14 cellular contexts compared by ENCODE assay signal in the genomic region with DNA sequence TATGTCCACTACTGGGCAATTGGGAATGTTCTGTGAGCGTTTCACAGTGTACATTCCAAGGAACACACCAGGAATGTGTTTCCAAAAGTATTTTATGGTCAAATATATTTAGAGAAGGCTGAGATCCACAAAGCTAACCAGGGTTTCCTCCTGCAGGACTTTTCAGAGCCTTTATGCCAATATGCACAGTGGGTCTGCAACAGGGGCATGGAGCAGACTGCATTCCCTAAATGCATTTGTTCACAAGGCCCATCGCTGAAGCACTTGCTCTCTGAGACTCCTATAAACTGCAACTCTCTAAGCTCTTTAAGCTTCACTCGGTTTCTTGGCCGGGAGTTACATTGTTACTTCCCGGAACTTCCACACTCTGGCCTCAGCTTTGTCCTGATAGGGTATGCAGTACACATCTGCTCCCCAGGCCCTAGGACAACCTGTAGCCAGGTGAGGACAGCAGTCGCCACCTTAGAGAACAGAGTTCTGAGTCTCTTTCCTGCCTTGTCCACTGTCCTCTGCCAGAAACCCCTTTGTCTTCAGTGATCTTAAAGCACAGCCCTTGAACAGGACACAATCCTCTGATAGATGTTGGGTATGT. TPM values are rescaled to one million over a fixed set of nuclear protein-coding genes. Genes with fewer than 3 reads are reported as not detected.
DNase-seq lines count a peak whose midpoint lies in the region; ATAC-seq and TF ChIP-seq lines count a peak whose summit lies in the region.
"Had no signal": no experiment of that assay in that cellular context is flagged by ENCODE, and none has a peak within 500 bp of the region (broad histone marks: within the 10 kb centered on the region; RNA-seq: fewer than 3 reads in every experiment).

No MANE protein-coding gene starts in this region.

- H3K4me3 ChIP-seq in GM23338 (no peak overlapping the region), HEK293 (ENCODE audit: low read depth, low read length) (no peak overlapping the region), endodermal cell (ENCODE audit: low read length) (no peak overlapping the region), testis (no peak overlapping the region), lower leg skin (ENCODE audit: low read depth, poor library complexity, severe bottlenecking) (no peak overlapping the region)

- peaks cover 11% of the 10 kb centered on the region for H3K27me3 Mint-ChIP-seq in GM23338 (ENCODE audit: insufficient read depth, low read depth, poor library complexity)
- H3K27me3 Mint-ChIP-seq in endodermal cell (ENCODE audit: insufficient read depth) = no peaks in the 10 kb centered on the region

- H4K20me1 ChIP-seq in GM23338 (replicated peaks; ENCODE audit: insufficient read depth) = no peaks in the 10 kb centered on the region

- H3K27ac ChIP-seq in GM23338 (ENCODE audit: low read depth) (0 out of 2 replicates have a peak overlapping the region, but pooled peaks have one; percentile 69), HEK293 (ENCODE audit: extremely low read depth, low read depth, low read length) (no peak overlapping the region), endodermal cell (ENCODE audit: low read depth, low read length) (no peak overlapping the region), testis (no peak overlapping the region)

- TF ChIP-seq CTCF in GM23338 (conservative IDR thresholded peaks at IDR 0.05; ENCODE audit: low read depth in 2 of 2) = no peak
- no peak for TF ChIP-seq CTCF in HEK293 (tag by site-specific recombination; IDR thresholded peaks at IDR 0.05)
- no peak for TF ChIP-seq CTCF in endodermal cell (conservative IDR thresholded peaks at IDR 0.05)
- TF ChIP-seq CTCF in testis (IDR thresholded peaks at IDR 0.05) = no peak
- no peak for TF ChIP-seq CTCF in lower leg skin (IDR thresholded peaks at IDR 0.05)

- intact Hi-C loops in testis (cut with DNase I; ENCODE audit: low total_unique reads) (no loop called here), lower leg skin (cut with DNase I; ENCODE audit: low total_unique reads) (no loop called here)

- DNase-seq in GM23338 (ENCODE audit: low spot score) (no peak), endodermal cell (no peak), testis (peak; percentile 20), glomerular visceral epithelial cell (ENCODE audit: extremely low spot score) (no peak), lower leg skin (ENCODE audit: low spot score in 2 of 2) (no peak)
- DNase-seq: ACHN; BE2C; C1 segment of cervical spinal cord; Caco-2; CD4-positive, alpha-beta T cell; DMS79 treated with DMSO at 0.1 percent for 48 hours; GF-D8; GOT3 had no signal

- no peak for ATAC-seq in GM23338

- no peaks in the 10 kb centered on the region for H3K9me2 ChIP-seq in GM23338 (ENCODE audit: insufficient read depth)

- POLR2A ChIA-PET in HEK293 (lab: Yijun Ruan, JAX) = no interaction called here

- H3K9me3 ChIP-seq in HEK293 (ENCODE audit: control insufficient read depth, insufficient read depth, low read depth, low read length) (no peaks in the 10 kb centered on the region), endodermal cell (ENCODE audit: control insufficient read depth, low read length) (no peaks in the 10 kb centered on the region), testis (no peaks in the 10 kb centered on the region)
- H3K9me3 ChIP-seq: BE2C, Caco-2 had no signal

- H3K27me3 ChIP-seq in GM23338 (ENCODE audit: insufficient read depth) (no peaks in the 10 kb centered on the region), endodermal cell (ENCODE audit: control insufficient read depth, insufficient read depth, low read length, poor library complexity, severe bottlenecking) (no peaks in the 10 kb centered on the region), testis (no peaks in the 10 kb centered on the region)
- H3K27me3 ChIP-seq: BE2C had no signal

- H3K27ac Mint-ChIP-seq in GM23338 = no peak overlapping the region
- peak overlapping the region; percentile 36 for H3K27ac Mint-ChIP-seq in endodermal cell
- H3K27ac Mint-ChIP-seq: CD4-positive, alpha-beta T cell had no signal

- H2AFZ ChIP-seq in GM23338 = no peak overlapping the region

- no peak for TF ChIP-seq POLR2A in testis (IDR thresholded peaks at IDR 0.05)
- TF ChIP-seq POLR2A in lower leg skin (IDR thresholded peaks at IDR 0.05) = no peak

- CTCF ChIA-PET in HEK293 (lab: Yijun Ruan, JAX) = no interaction called here

- H3K36me3 ChIP-seq in GM23338 (ENCODE audit: insufficient read depth) (0 out of 2 replicates have a peak, but pooled peaks cover under 1% of the 10 kb centered on the region), HEK293 (ENCODE audit: control insufficient read depth in 2 of 2, insufficient read depth in 1 of 2, low read length in 2 of 2) (no peaks in the 10 kb centered on the region), endodermal cell (ENCODE audit: control insufficient read depth, insufficient read depth, low read length) (peaks cover 47% of the 10 kb centered on the region), testis (ENCODE audit: low read depth, missing control alignments) (no peaks in the 10 kb centered on the region)
- H3K36me3 ChIP-seq: BE2C had no signal

- H3F3A ChIP-seq in GM23338 (replicated peaks; ENCODE audit: low read depth) = peaks cover 14% of the 10 kb centered on the region; the same call in 1 of the 2 replicates

- WGBS in endodermal cell (ENCODE audit: insufficient coverage in 1 of 2, insufficient read length in 1 of 2), 2 experiments = 93% methylated on average over 5 to 6 of the region's 6 CpGs
- WGBS in testis, 2 donors = 68 to 86% methylated on average over 3 to 6 of the region's 6 CpGs
- 84 to 89% methylated on average over 6 of the region's 6 CpGs for WGBS in lower leg skin, 2 donors

- no peaks in the 10 kb centered on the region for H3K79me2 ChIP-seq in GM23338 (replicated peaks; ENCODE audit: insufficient read depth)

- H3K4me1 ChIP-seq in GM23338 (ENCODE audit: insufficient read depth) = peaks cover 3% of the 10 kb centered on the region; the same call in 1 of the 2 replicates
- H3K4me1 ChIP-seq in HEK293 (ENCODE audit: control insufficient read depth, insufficient read depth, low read length) = no peaks in the 10 kb centered on the region
- no peaks in the 10 kb centered on the region for H3K4me1 ChIP-seq in endodermal cell (ENCODE audit: control insufficient read depth, insufficient read depth, low read length)
- no peaks in the 10 kb centered on the region for H3K4me1 ChIP-seq in testis
- H3K4me1 ChIP-seq: BE2C had no signal

- H3K9ac ChIP-seq in endodermal cell (ENCODE audit: extremely low read depth, low read length, poor library complexity, severe bottlenecking) = no peak overlapping the region

- H3K4me3 Mint-ChIP-seq in GM23338 = no peak overlapping the region
- no peak overlapping the region for H3K4me3 Mint-ChIP-seq in endodermal cell
- H3K4me3 Mint-ChIP-seq: CD4-positive, alpha-beta T cell had no signal

- H3K9me3 Mint-ChIP-seq in GM23338 (peaks cover 3% of the 10 kb centered on the region; the same call in 2 of the 3 replicates), endodermal cell (no peaks in the 10 kb centered on the region)
- H3K9me3 Mint-ChIP-seq: CD4-positive, alpha-beta T cell had no signal

- H3K4me1 Mint-ChIP-seq in GM23338 = peaks cover 7% of the 10 kb centered on the region
- H3K4me1 Mint-ChIP-seq in endodermal cell = no peaks in the 10 kb centered on the region

- peaks cover 57% of the 10 kb centered on the region for H3K36me3 Mint-ChIP-seq in GM23338 (ENCODE audit: low read depth)
- peaks cover 59% of the 10 kb centered on the region for H3K36me3 Mint-ChIP-seq in endodermal cell (ENCODE audit: low read depth)

- no peak overlapping the region for H3K4me2 ChIP-seq in GM23338

TF ChIP-seq in GM23338, 12 proteins besides CTCF, POLR2A, EP300 and RAD21:
- TF ChIP-seq POLR2AphosphoS5 (IDR thresholded peaks at IDR 0.05; ENCODE audit: low read depth) (no peak), JUNB (IDR thresholded peaks at IDR 0.05; ENCODE audit: unreplicated experiment) (no peak)

TF ChIP-seq in HEK293, 187 proteins besides CTCF, POLR2A, EP300 and RAD21:
- TF ChIP-seq SETDB1 (IDR thresholded peaks at IDR 0.05; ENCODE audit: insufficient read length, low read length) (peak; percentile 18), ZNF354C (tag by site-specific recombination; IDR thresholded peaks at IDR 0.05; ENCODE audit: borderline replicate concordance, low read depth) (no peak), ZNF239 (tag by site-specific recombination; IDR thresholded peaks at IDR 0.05) (peak; percentile 87), ZNF157 (tag by site-specific recombination; IDR thresholded peaks at IDR 0.05) (peak; percentile 99), ZNF530 (tag by site-specific recombination; IDR thresholded peaks at IDR 0.05; ENCODE audit: low read depth) (no peak), ZNF521 (tag by site-specific recombination; IDR thresholded peaks at IDR 0.05) (no peak), ZNF391 (tag by site-specific recombination; IDR thresholded peaks at IDR 0.05; ENCODE audit: borderline replicate concordance, low read depth) (no peak), ZNF664 (tag by site-specific recombination; IDR thresholded peaks at IDR 0.05) (no peak), MYNN (tag by site-specific recombination; IDR thresholded peaks at IDR 0.05; ENCODE audit: borderline replicate concordance) (no peak), ZXDB (tag by site-specific recombination; IDR thresholded peaks at IDR 0.05) (no peak), ZBTB48 (tag by site-specific recombination; IDR thresholded peaks at IDR 0.05) (no peak)

RNA-seq across cellular contexts. Expression of gene FBN3, which starts 33.5 kb away (rescaled TPM):
- 34.7 and 54.5 TPM in 2 replicates for total RNA-seq in GM23338 (2014; rRNA removed; shearing (Covaris generic))
- polyA plus RNA-seq in GM23338 (2016; fragmentation: Nextera tagmentation; extraction: Ambion mirVana) (7.7 and 8.5 TPM in 2 replicates), testis (ENCODE audit: insufficient read depth, low read depth, low replicate concordance) (0.62 TPM)
- total RNA-seq in endodermal cell (100 to 1,000 TPM; 105 to 143 TPM), testis (10 to 100 TPM in 1 of 2 donors, 1 to 10 TPM in 1; 2.3 to 17.8 TPM), lower leg skin (1 to 10 TPM in 1 of 4 donors, under 1 TPM in 1, not detected in 2; 0.04 to 2.1 TPM)
- 19.4 TPM for polyA plus RNA-seq in endodermal cell (2013, experiment 1 of 2)
- 21.4 TPM for polyA plus RNA-seq in endodermal cell (2013, experiment 2 of 2)
- total RNA-seq: CD4-positive, alpha-beta T cell had no signal
